ENCODE assay signal across 19 cellular contexts in the genomic region with DNA sequence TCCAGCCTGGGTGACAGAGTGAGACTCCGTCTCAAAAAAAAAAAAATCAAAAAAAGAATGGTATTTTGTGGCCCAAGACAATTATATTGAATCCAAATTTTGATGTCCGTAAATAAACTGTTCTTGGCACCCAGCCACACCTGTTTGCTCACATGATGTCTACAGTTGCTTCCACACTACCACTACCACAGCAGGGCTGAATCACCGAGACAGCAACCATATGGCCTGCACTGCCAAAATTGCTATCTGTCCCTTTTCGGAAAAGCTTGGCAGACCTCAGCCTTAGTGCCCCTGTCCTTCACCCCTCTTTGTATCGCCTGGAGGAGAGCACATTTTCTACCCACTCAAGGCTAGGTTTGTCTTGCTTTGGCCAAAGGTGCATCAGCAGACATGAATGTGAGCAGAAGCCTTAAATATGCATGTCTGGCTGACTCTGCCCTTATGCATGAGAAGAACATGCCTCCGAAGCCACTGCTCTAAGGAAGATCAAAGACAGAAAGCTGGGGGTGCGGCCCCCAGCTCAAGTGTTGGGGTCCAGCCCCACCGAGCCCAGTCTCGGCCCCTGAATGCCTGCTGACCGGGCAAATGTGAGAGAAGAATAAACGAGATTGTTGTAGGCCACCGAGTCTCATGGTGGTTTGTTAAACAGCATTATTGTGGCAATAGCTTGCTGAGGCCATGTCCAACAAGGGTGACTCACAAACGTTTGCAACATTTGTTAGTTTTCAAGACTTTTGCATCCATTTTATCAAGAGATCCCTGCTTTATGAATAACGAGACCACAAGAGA.
DNase-seq lines count a peak whose midpoint lies in the region; ATAC-seq and TF ChIP-seq lines count a peak whose summit lies in the region.
"Had no signal": no experiment of that assay in that cellular context is flagged by ENCODE, and none has a peak within 500 bp of the region (broad histone marks: within the 10 kb centered on the region; RNA-seq: fewer than 3 reads in every experiment).

No MANE protein-coding gene starts in this region.

- H4K5ac ChIP-seq in IMR-90 (ENCODE audit: low read depth, low read length): no peak overlapping the region

- H3K4me1 ChIP-seq in IMR-90 (ENCODE audit: control insufficient read depth, insufficient read depth, low read length) (no peaks in the 10 kb centered on the region), smooth muscle cell (ENCODE audit: low read depth) (peaks cover 10% of the 10 kb centered on the region)
- H3K4me1 ChIP-seq: ascending aorta, stomach had no signal

- H2BK120ac ChIP-seq in IMR-90 (ENCODE audit: low read depth, low read length): no peak overlapping the region

- dilution Hi-C loops in IMR-90 (cut with HindIII; ENCODE audit: low sequenced_read_pairs, unreplicated experiment): no loop called here

- H2BK5ac ChIP-seq in IMR-90 (ENCODE audit: low read depth, low read length, poor library complexity, severe bottlenecking): no peak overlapping the region

- no peak overlapping the region for H3K56ac ChIP-seq in IMR-90 (ENCODE audit: extremely low read depth, insufficient read depth, low read length)

- POLR2A ChIA-PET in IMR-90 (lab: Charles Lee; ENCODE audit: unreplicated experiment): no interaction called here

- peaks cover 30% of the 10 kb centered on the region for H3K27me3 ChIP-seq in IMR-90 (ENCODE audit: control insufficient read depth, insufficient read depth, low read length)
- no peaks in the 10 kb centered on the region for H3K27me3 ChIP-seq in smooth muscle cell (ENCODE audit: low read depth)
- H3K27me3 ChIP-seq: ascending aorta, stomach had no signal

- H3K79me2 ChIP-seq in smooth muscle cell (ENCODE audit: low read depth): no peaks in the 10 kb centered on the region

- no peak overlapping the region for H3K4me2 ChIP-seq in IMR-90 (ENCODE audit: low read depth, low read length)
- H3K4me2 ChIP-seq in smooth muscle cell: peak overlapping the region; percentile 52

- H3K27ac ChIP-seq in IMR-90 (ENCODE audit: insufficient read depth, low read length) (no peak overlapping the region), smooth muscle cell (ENCODE audit: low read depth) (peak overlapping the region; percentile 98)
- H3K27ac ChIP-seq: ascending aorta, stomach had no signal

- CTCF ChIA-PET in IMR-90 (lab: Yijun Ruan, JAX): no interaction called here

- H2AK9ac ChIP-seq in IMR-90 (replicated peaks; ENCODE audit: low read depth, low read length, poor library complexity): no peak overlapping the region

- BruUV-seq in IMR-90 (replicated peaks; lab: Mats Ljungman, UMichigan): no TSS peak

- H3K4ac ChIP-seq in IMR-90 (ENCODE audit: low read depth, low read length): no peak overlapping the region

- H2BK20ac ChIP-seq in IMR-90 (ENCODE audit: low read depth, low read length): no peak overlapping the region

- no peaks in the 10 kb centered on the region for H4K20me1 ChIP-seq in IMR-90 (ENCODE audit: insufficient read depth, low read length)
- no peaks in the 10 kb centered on the region for H4K20me1 ChIP-seq in smooth muscle cell (ENCODE audit: low read depth)

- ATAC-seq in IMR-90 (ENCODE audit: low read depth): no peak
- ATAC-seq in HG02678 (IDR thresholded peaks at IDR 0.05; ENCODE audit: unreplicated experiment): no peak
- ATAC-seq: esophagus mucosa, left colon had no signal

- no peak for TF ChIP-seq POLR2A in IMR-90 (IDR thresholded peaks at IDR 0.05; ENCODE audit: low read depth, low read length)

- no peak overlapping the region for H3K14ac ChIP-seq in IMR-90 (replicated peaks; ENCODE audit: low read depth, low read length)

- no peak overlapping the region for H4K8ac ChIP-seq in IMR-90 (ENCODE audit: low read depth in 2 of 2, low read length in 2 of 2)

- peaks cover 8% of the 10 kb centered on the region for H3F3A ChIP-seq in smooth muscle cell (ENCODE audit: low read depth)

- no peak for TF ChIP-seq CTCF in IMR-90 (conservative IDR thresholded peaks at IDR 0.05; ENCODE audit: low read depth, low read length)
- no peak for TF ChIP-seq CTCF in smooth muscle cell (IDR thresholded peaks at IDR 0.05; ENCODE audit: borderline replicate concordance, insufficient read depth, poor library complexity, severe bottlenecking)

- no peak overlapping the region for H3K9ac ChIP-seq in IMR-90 (ENCODE audit: low read depth, low read length)
- H3K9ac ChIP-seq in smooth muscle cell (ENCODE audit: low read depth): peak overlapping the region; percentile 86

- no peak overlapping the region for H3K18ac ChIP-seq in IMR-90 (ENCODE audit: low read depth, low read length)

- H2AFZ ChIP-seq in IMR-90 (replicated peaks; ENCODE audit: low read length, poor library complexity): no peak overlapping the region
- H2AFZ ChIP-seq in smooth muscle cell (ENCODE audit: low read depth): no peak overlapping the region

- H4K91ac ChIP-seq in IMR-90 (ENCODE audit: insufficient read depth, low read depth, low read length): no peak overlapping the region

- H3K9me1 ChIP-seq in IMR-90 (ENCODE audit: insufficient read depth, low read length): no peaks in the 10 kb centered on the region

- intact Hi-C loops in IMR-90 (cut with micrococcal nuclease): no loop called here

- DNase-seq in GM03348 (ENCODE audit: low spot score) (peak; percentile 45), IMR-90 (peak; percentile 6), astrocyte of the hippocampus (ENCODE audit: low read depth, low spot score) (peak; percentile 61), smooth muscle cell (lab: John Stamatoyannopoulos, UW; ENCODE audit: unreplicated experiment) (no peak), glomerular visceral epithelial cell (ENCODE audit: extremely low spot score) (no peak), NCI-H2081 treated with DMSO at 0.1 percent for 48 hours (lab: John Stamatoyannopoulos, UW) (no peak)
- DNase-seq: activated CD4-positive, CD25-positive, alpha-beta regulatory T cell treated with anti-CD3 and anti-CD28 coated beads, Interleukin-2, amount 50 U/mL, for 72 hours; CD4-positive, CD25-positive, alpha-beta regulatory T cell; dermis blood vessel endothelial cell; left colon; MM.1S; NK-92 treated with Interleukin-12 subunit alpha and Interleukin-12 subunit beta, amount 100 ng/mL, for 24 hours; nucleus accumbens; Right ventricle myocardium superior had no signal

- H3K36me3 ChIP-seq in IMR-90 (ENCODE audit: control insufficient read depth, insufficient read depth, low read length) (no peaks in the 10 kb centered on the region), smooth muscle cell (ENCODE audit: low read depth) (no peaks in the 10 kb centered on the region)
- H3K36me3 ChIP-seq: ascending aorta, stomach had no signal

- H3K23ac ChIP-seq in IMR-90 (ENCODE audit: low read depth, low read length): no peak overlapping the region

- no peak overlapping the region for H3K4me3 ChIP-seq in IMR-90 (ENCODE audit: insufficient read depth, low read depth, low read length)
- no peak overlapping the region for H3K4me3 ChIP-seq in smooth muscle cell
- H3K4me3 ChIP-seq: ascending aorta, skin epidermis, stomach had no signal

- H2BK15ac ChIP-seq in IMR-90 (ENCODE audit: low read depth, low read length): no peak overlapping the region

- no peak for TF ChIP-seq RAD21 in IMR-90 (IDR thresholded peaks at IDR 0.05; ENCODE audit: low read length)

- H3K79me1 ChIP-seq in IMR-90 (ENCODE audit: low read depth in 1 of 2, low read length in 2 of 2): no peaks in the 10 kb centered on the region

- no peak overlapping the region for H2AK5ac ChIP-seq in IMR-90 (ENCODE audit: low read depth, low read length)

- 60% methylated on average over 5 of the region's 14 CpGs; no CpG with 5 or more reads in 1 of the 2 experiments for WGBS in IMR-90 (ENCODE audit: extremely low coverage in 2 of 2, insufficient read length in 1 of 2), 2 experiments
- 45% methylated on average over 14 of the region's 14 CpGs for WGBS in smooth muscle cell (ENCODE audit: low lambda C conversion rate)

- H3K9me3 ChIP-seq in IMR-90 (ENCODE audit: control insufficient read depth, insufficient read depth, low read length): no peaks in the 10 kb centered on the region
- H3K9me3 ChIP-seq in smooth muscle cell (replicated peaks; ENCODE audit: low read depth): no peaks in the 10 kb centered on the region
- H3K9me3 ChIP-seq: ascending aorta, stomach had no signal

- in situ Hi-C loops in IMR-90 (cut with MboI; ENCODE audit: low sequenced_read_pairs): no loop called here

TF ChIP-seq in IMR-90, 13 proteins besides CTCF, POLR2A, EP300 and RAD21:
- TF ChIP-seq MAZ (IDR thresholded peaks at IDR 0.05; ENCODE audit: borderline replicate concordance, low read depth, low read length) (no peak), CHD1 (IDR thresholded peaks at IDR 0.05; ENCODE audit: low read depth, low read length) (no peak), MAFK (IDR thresholded peaks at IDR 0.05; ENCODE audit: low read depth, low read length) (no peak), NFE2L2 (IDR thresholded peaks at IDR 0.05; ENCODE audit: low read depth, low read length) (no peak), SMC3 (IDR thresholded peaks at IDR 0.05; ENCODE audit: low read depth, low read length) (no peak), RCOR1 (IDR thresholded peaks at IDR 0.05; ENCODE audit: insufficient replicate concordance, low read length) (no peak), CEBPB (IDR thresholded peaks at IDR 0.05; ENCODE audit: low read depth, low read length) (no peak), FOS (IDR thresholded peaks at IDR 0.05; ENCODE audit: low read depth, low read length) (no peak), BHLHE40 (IDR thresholded peaks at IDR 0.05; ENCODE audit: low read depth, low read length) (no peak), MXI1 (IDR thresholded peaks at IDR 0.05; ENCODE audit: borderline replicate concordance, low read depth, low read length) (no peak), RFX5 (IDR thresholded peaks at IDR 0.05; ENCODE audit: low read depth, low read length) (no peak)
- TF ChIP-seq, protein P1, sequence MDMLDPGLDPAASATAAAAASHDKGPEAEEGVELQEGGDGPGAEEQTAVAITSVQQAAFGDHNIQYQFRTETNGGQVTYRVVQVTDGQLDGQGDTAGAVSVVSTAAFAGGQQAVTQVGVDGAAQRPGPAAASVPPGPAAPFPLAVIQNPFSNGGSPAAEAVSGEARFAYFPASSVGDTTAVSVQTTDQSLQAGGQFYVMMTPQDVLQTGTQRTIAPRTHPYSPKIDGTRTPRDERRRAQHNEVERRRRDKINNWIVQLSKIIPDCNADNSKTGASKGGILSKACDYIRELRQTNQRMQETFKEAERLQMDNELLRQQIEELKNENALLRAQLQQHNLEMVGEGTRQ (IDR thresholded peaks at IDR 0.05; ENCODE audit: low read depth, low read length): no peak
- TF ChIP-seq, protein P2, sequence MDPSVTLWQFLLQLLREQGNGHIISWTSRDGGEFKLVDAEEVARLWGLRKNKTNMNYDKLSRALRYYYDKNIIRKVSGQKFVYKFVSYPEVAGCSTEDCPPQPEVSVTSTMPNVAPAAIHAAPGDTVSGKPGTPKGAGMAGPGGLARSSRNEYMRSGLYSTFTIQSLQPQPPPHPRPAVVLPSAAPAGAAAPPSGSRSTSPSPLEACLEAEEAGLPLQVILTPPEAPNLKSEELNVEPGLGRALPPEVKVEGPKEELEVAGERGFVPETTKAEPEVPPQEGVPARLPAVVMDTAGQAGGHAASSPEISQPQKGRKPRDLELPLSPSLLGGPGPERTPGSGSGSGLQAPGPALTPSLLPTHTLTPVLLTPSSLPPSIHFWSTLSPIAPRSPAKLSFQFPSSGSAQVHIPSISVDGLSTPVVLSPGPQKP (IDR thresholded peaks at IDR 0.05; ENCODE audit: borderline replicate concordance, low read depth, low read length): no peak

Comparison
In these comparisons a context has a peak if more than half of its experiments do, and no peak if none do; other contexts are left out.
1. DNase-seq: peak in GM03348 (single experiment), IMR-90 (single experiment) and astrocyte of the hippocampus (single experiment); none in smooth muscle cell (single experiment), glomerular visceral epithelial cell (single experiment) and NCI-H2081 treated with DMSO at 0.1 percent for 48 hours (single experiment).